In genomic region chr7:95376632-95377380, GRCh38 we compare ENCODE assay signal across 1 cellular context.
TF ChIP-seq lines count a peak whose summit lies in the region.

No MANE protein-coding gene starts in this region.

TF ChIP-seq in GM12878, 131 proteins besides CTCF, POLR2A, EP300 and RAD21:
- 0 out of 2 replicates have a peak, but pooled peaks have one; percentile 6 for TF ChIP-seq YY1 (IDR thresholded peaks at IDR 0.05; ENCODE audit: low read depth, low read length)
- peak; percentile 23; the same call in 1 of the 2 replicates for TF ChIP-seq IKZF1 (conservative IDR thresholded peaks at IDR 0.05)
- TF ChIP-seq CHD1 (IDR thresholded peaks at IDR 0.05; ENCODE audit: low read depth, low read length), result no peak
